8 cellular contexts compared by ENCODE assay signal in genomic region chr1:77779529-77780281, GRCh38. TPM values are rescaled to one million over a fixed set of nuclear protein-coding genes. Genes with fewer than 3 reads are reported as not detected.
DNase-seq lines count a peak whose midpoint lies in the region; ATAC-seq, FAIRE-seq and TF ChIP-seq lines count a peak whose summit lies in the region.

TSS of gene MIGA1 (plus strand) at chr1:77779649. CDS start at chr1:77783253, 3,604 bp downstream.

- peak within 1 kb of the TSS; percentile 43 for H3K4ac ChIP-seq in mesendoderm (ENCODE audit: low read depth, low read length)

- H3K79me2 ChIP-seq in mesendoderm (ENCODE audit: control insufficient read depth, insufficient read depth, low read length): no peaks in the 10 kb centered on the region

- peak within 1 kb of the TSS; percentile 81 for H3K23ac ChIP-seq in mesendoderm (ENCODE audit: low read length)

- H3K56ac ChIP-seq in mesendoderm (ENCODE audit: low read length): peak within 1 kb of the TSS; percentile 91

- H3K27me3 Mint-ChIP-seq in Caco-2 (ENCODE audit: insufficient read depth, unreplicated experiment): no peaks in the 10 kb centered on the region

- no CpG with 5 or more reads among the region's 40 CpGs for WGBS in mesendoderm (ENCODE audit: extremely low coverage, insufficient coverage, low lambda C conversion rate)

- no peak for TF ChIP-seq CTCF in Caco-2 (IDR thresholded peaks at IDR 0.05; ENCODE audit: insufficient read depth in 1 of 2, low read depth in 1 of 2, low read length in 1 of 2, severe bottlenecking in 1 of 2, unreplicated experiment in 1 of 2)

- H3K36me3 Mint-ChIP-seq in Caco-2 (ENCODE audit: insufficient read depth, unreplicated experiment): peaks cover 11% of the 10 kb centered on the region

- peak within 1 kb of the TSS; percentile 7 for H3K18ac ChIP-seq in mesendoderm (ENCODE audit: low read length)

- no peaks in the 10 kb centered on the region for H3K9me3 Mint-ChIP-seq in Caco-2 (ENCODE audit: unreplicated experiment)

- POLR2A ChIA-PET in Caco-2 (lab: Charles Lee): interaction anchor here (0.5 to 0.7 kb wide), 5 partner anchors 20 to 331 kb away, joined by 3 to 9 read pairs (median 7); partner anchors contain the start of gene USP33

- H3K4me3 ChIP-seq in Caco-2 (ENCODE audit: low read depth, low read length) (peak within 1 kb of the TSS; percentile 83), endocrine pancreas (ENCODE audit: control insufficient read depth, insufficient read depth, low read length) (peak within 1 kb of the TSS; percentile 90), mesendoderm (ENCODE audit: low read length) (peak within 1 kb of the TSS; percentile 83)

- no peak within 1 kb of the TSS for H4K5ac ChIP-seq in mesendoderm (ENCODE audit: low read length)

- H3K4me1 Mint-ChIP-seq in Caco-2 (ENCODE audit: low read depth, unreplicated experiment): peaks cover 20% of the 10 kb centered on the region

- H3K27ac ChIP-seq in mesendoderm (ENCODE audit: low read depth, low read length): no peak within 1 kb of the TSS

- BruUV-seq in Caco-2 (replicated peaks; lab: Mats Ljungman, UMichigan): no TSS peak

- H3K4me3 Mint-ChIP-seq in Caco-2 (ENCODE audit: unreplicated experiment): peak within 1 kb of the TSS; percentile 99

- CTCF ChIA-PET in Caco-2 (lab: Charles Lee): interaction anchor here (0.6 to 1.2 kb wide), 3 partner anchors 15 to 1163 kb away, joined by 5 to 8 read pairs (median 6); no protein-coding TSS in a partner anchor

- no peak within 1 kb of the TSS for H2BK5ac ChIP-seq in mesendoderm (ENCODE audit: low read length)

- DNase-seq in Caco-2 (peak; percentile 88 to 92), HTR-8/SVneo (ENCODE audit: insufficient read length, low spot score) (peak; percentile 80), NOMO-1 treated with DMSO at 0.1 percent for 48 hours (lab: John Stamatoyannopoulos, UW; ENCODE audit: unreplicated experiment) (peak; percentile 93), mesendoderm (peak; percentile 96)
- DNase-seq in activated CD8-positive, alpha-beta memory T cell treated with anti-CD3 and anti-CD28 coated beads for 48 hours (ENCODE audit: low read depth in 2 of 3, low spot score in 2 of 3): peak; percentile 51 to 58 (median 55)
- DNase-seq in stimulated activated CD8-positive, alpha-beta memory T cell treated with anti-CD3 and anti-CD28 coated beads, Interleukin-12 subunit alpha, Interleukin-12 subunit beta, amount 100 ng/mL, for 4 hours (ENCODE audit: low read depth): peak; percentile 66

- H2AK5ac ChIP-seq in mesendoderm (ENCODE audit: low read length): no peak within 1 kb of the TSS

- ATAC-seq in GM21381 (IDR thresholded peaks at IDR 0.05; ENCODE audit: unreplicated experiment): peak; percentile 89

- FAIRE-seq in HTR-8/SVneo (lab: Jason Lieb, UNC): peak; percentile 51

- no peaks in the 10 kb centered on the region for H3K9me3 ChIP-seq in Caco-2
- H3K9me3 ChIP-seq in endocrine pancreas (ENCODE audit: control insufficient read depth, low read length): no peaks in the 10 kb centered on the region

- H3K27me3 ChIP-seq in Caco-2 (replicated peaks; ENCODE audit: control insufficient read depth, insufficient read depth, low read length) (no peaks in the 10 kb centered on the region), endocrine pancreas (ENCODE audit: control insufficient read depth, insufficient read depth, low read length) (no peaks in the 10 kb centered on the region), mesendoderm (ENCODE audit: insufficient read depth, low read length, poor library complexity) (no peaks in the 10 kb centered on the region)

- no peak within 1 kb of the TSS for H4K8ac ChIP-seq in mesendoderm (ENCODE audit: low read depth, low read length)

- H3K27ac Mint-ChIP-seq in Caco-2 (ENCODE audit: unreplicated experiment): peak within 1 kb of the TSS; percentile 93

- no peak within 1 kb of the TSS for H2BK120ac ChIP-seq in mesendoderm (ENCODE audit: low read depth, low read length)

- H3K4me1 ChIP-seq in Caco-2 (peaks cover 16% of the 10 kb centered on the region), endocrine pancreas (ENCODE audit: control insufficient read depth, insufficient read depth, low read length) (peaks cover 6% of the 10 kb centered on the region), mesendoderm (ENCODE audit: control insufficient read depth, low read depth, low read length) (no peaks in the 10 kb centered on the region)

- H3K36me3 ChIP-seq in Caco-2 (ENCODE audit: control insufficient read depth, insufficient read depth, low read length): no peaks in the 10 kb centered on the region
- no peaks in the 10 kb centered on the region for H3K36me3 ChIP-seq in endocrine pancreas (ENCODE audit: control insufficient read depth, insufficient read depth, low read length)
- peaks cover 2% of the 10 kb centered on the region for H3K36me3 ChIP-seq in mesendoderm (ENCODE audit: control insufficient read depth, insufficient read depth, low read length)

- H3K79me1 ChIP-seq in mesendoderm (ENCODE audit: low read length): no peaks in the 10 kb centered on the region

- H3K9ac ChIP-seq in endocrine pancreas (ENCODE audit: control insufficient read depth, insufficient read depth, low read length): peak within 1 kb of the TSS; percentile 90
- peak within 1 kb of the TSS; percentile 86 for H3K9ac ChIP-seq in mesendoderm (ENCODE audit: low read length)

- intact Hi-C loops in Caco-2 (cut with micrococcal nuclease; ENCODE audit: unreplicated experiment): loop anchor here (1.0 kb wide), 1 partner anchor 20 kb away; the partner anchor contains the start of gene USP33

- peak within 1 kb of the TSS; percentile 64 for H3K4me2 ChIP-seq in mesendoderm (ENCODE audit: low read length)

- no peak within 1 kb of the TSS for H2BK15ac ChIP-seq in mesendoderm (replicated peaks; ENCODE audit: low read depth)

RNA-seq across cellular contexts. Expression of gene MIGA1, which starts in this region (rescaled TPM):
- total RNA-seq in Caco-2 (2022): 12.0 and 12.1 TPM in 2 replicates
- 3.0 TPM for polyA plus RNA-seq in mesendoderm (2013, experiment 1 of 2)
- 3.1 TPM for polyA plus RNA-seq in mesendoderm (2013, experiment 2 of 2)
